Comparison of ENCODE assay signal across 8 cellular contexts in the genomic region with DNA sequence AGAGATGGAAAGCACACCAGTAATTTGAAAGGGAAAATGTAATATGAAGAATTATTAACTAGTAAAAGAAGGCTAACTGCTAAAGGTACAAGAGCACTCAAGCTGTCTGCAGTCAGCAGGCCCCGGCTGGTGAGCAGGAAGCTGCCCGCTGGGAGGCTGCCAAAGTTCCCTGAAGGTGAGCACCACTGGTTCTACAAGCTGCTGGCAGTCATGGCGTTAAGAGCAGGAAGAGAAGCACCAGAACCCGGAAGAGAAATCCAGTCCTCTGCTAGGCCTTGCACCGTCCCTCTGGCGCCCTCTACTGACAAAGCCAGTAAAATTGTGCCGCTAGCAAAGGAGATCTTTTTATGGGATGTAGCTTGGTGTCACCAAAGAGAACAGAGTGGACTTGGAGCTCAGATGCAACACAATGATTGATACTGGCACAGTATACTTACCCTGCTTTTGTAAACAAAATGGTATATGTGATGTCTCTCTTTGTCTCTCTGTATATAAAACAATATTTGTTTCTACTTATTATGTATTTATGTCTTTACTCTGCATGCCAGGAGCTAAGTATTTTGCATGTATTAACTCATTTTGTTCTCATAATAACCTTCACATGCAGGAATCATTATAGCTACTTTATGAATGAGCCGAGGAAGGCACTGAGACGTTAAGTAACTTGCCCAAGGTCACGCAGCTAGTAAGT. TPM values are rescaled to one million over a fixed set of nuclear protein-coding genes. Genes with fewer than 3 reads are reported as not detected.
DNase-seq lines count a peak whose midpoint lies in the region; ATAC-seq, FAIRE-seq and TF ChIP-seq lines count a peak whose summit lies in the region.

No MANE protein-coding gene starts in this region.

- H3K79me2 ChIP-seq in HepG2 (ENCODE audit: insufficient read depth, low read length), result peaks cover 37% of the 10 kb centered on the region

- peaks cover 7% of the 10 kb centered on the region for H3K4me1 ChIP-seq in BE2C
- peaks cover 9% of the 10 kb centered on the region for H3K4me1 ChIP-seq in colonic mucosa
- H3K4me1 ChIP-seq in HepG2 (ENCODE audit: insufficient read depth, low read length), result peaks cover 36% of the 10 kb centered on the region

- in situ Hi-C loops in HepG2 (cut with HindIII; ENCODE audit: extremely low pct_ligation_motif_present, low pct_unique_long_range_greater_than_20kb), result loop anchor here (5.0 kb wide), 1 partner anchor 50 kb away; a partner anchor contains a TSS

- peak; percentile 98 for TF ChIP-seq RAD21 in HepG2 (CRISPR knock-in tag; IDR thresholded peaks at IDR 0.05)

- POLR2A ChIA-PET in HepG2 (lab: Yijun Ruan, JAX), result interaction anchor here (0.8 to 3.5 kb wide), 20 partner anchors 9 to 368 kb away, joined by 3 to 138 read pairs (median 12); a partner anchor contains a TSS

- DNase-seq in BE2C, result peak; percentile 94
- peak; percentile 78 for DNase-seq in NCI-H510A treated with DMSO at 0.1 percent for 48 hours (lab: John Stamatoyannopoulos, UW)
- DNase-seq in activated CD4-positive, alpha-beta T cell treated with anti-CD3 and anti-CD28 coated beads for 1 hour, result peak; percentile 78
- peak; percentile 98 for DNase-seq in colonic mucosa
- DNase-seq in HepG2 (ENCODE audit: low spot score), result peak; percentile 98
- peak; percentile 82 to 86 for DNase-seq in stimulated activated CD4-positive, alpha-beta T cell treated with anti-CD3 and anti-CD28 coated beads, Interleukin-4, amount 100 ng/mL, for 4 hours

- peak; percentile 99 for TF ChIP-seq CTCF in BE2C (IDR thresholded peaks at IDR 0.05; ENCODE audit: low read depth, low read length)
- TF ChIP-seq CTCF in colonic mucosa (IDR thresholded peaks at IDR 0.05), result peak; percentile 87
- TF ChIP-seq CTCF in HepG2 (CRISPR knock-in tag; IDR thresholded peaks at IDR 0.05), result peak; percentile 99

- H3K27ac ChIP-seq in colonic mucosa, result peak overlapping the region; percentile 90
- peak overlapping the region; percentile 78 for H3K27ac ChIP-seq in HepG2 (ENCODE audit: extremely low read length, insufficient read depth, low read length)

- no TSS peak for BruUV-seq in HepG2 (replicated peaks; lab: Mats Ljungman, UMichigan)

- 4% methylated on average over 10 of the region's 10 CpGs for WGBS in HepG2 (ENCODE audit: low lambda C conversion rate)

- CTCF ChIA-PET in HepG2 (lab: Yijun Ruan, JAX; ENCODE audit: low intra/inter-chr PET ratio, low total read pairs), result interaction anchor here (2.2 to 3.4 kb wide), 2 partner anchors 50 to 55 kb away, joined by 6 to 45 read pairs; a partner anchor contains a TSS

- H4K20me1 ChIP-seq in HepG2 (ENCODE audit: insufficient read depth, low read length), result 0 out of 2 replicates have a peak, but pooled peaks cover 4% of the 10 kb centered on the region

- TF ChIP-seq EP300 in HepG2 (IDR thresholded peaks at IDR 0.05; ENCODE audit: low read depth in 2 of 2, low read length in 2 of 2) (peak in 1 of 2 experiments; percentile 62; a peak in 3 of 4 replicates), HepG2 (CRISPR knock-in tag; IDR thresholded peaks at IDR 0.05; ENCODE audit: borderline replicate concordance) (no peak)

- TF ChIP-seq POLR2A in HepG2 (IDR thresholded peaks at IDR 0.05; ENCODE audit: insufficient read depth in 1 of 2, low read depth in 2 of 2, low read length in 2 of 2), result peak; percentile 74 to 75

- ATAC-seq in GM19035 (IDR thresholded peaks at IDR 0.05; ENCODE audit: unreplicated experiment), result peak; percentile 52
- peak; percentile 53 for ATAC-seq in HG03432 (IDR thresholded peaks at IDR 0.05; ENCODE audit: unreplicated experiment)
- peak; percentile 67 for ATAC-seq in HepG2

- H3K9me3 ChIP-seq in BE2C, result no peaks in the 10 kb centered on the region
- no peaks in the 10 kb centered on the region for H3K9me3 ChIP-seq in colonic mucosa
- no peaks in the 10 kb centered on the region for H3K9me3 ChIP-seq in HepG2 (ENCODE audit: low read length)

- H3K27me3 ChIP-seq in BE2C (no peaks in the 10 kb centered on the region), colonic mucosa (no peaks in the 10 kb centered on the region), HepG2 (ENCODE audit: control insufficient read depth in 1 of 2, insufficient read depth in 2 of 2, low read length in 2 of 2) (no peaks in the 10 kb centered on the region; a peak in 1 of 5 replicates)

- intact Hi-C loops in colonic mucosa (cut with DNase I), result loop anchor here (5.0 kb wide), 1 partner anchor 50 kb away; a partner anchor contains a TSS
- intact Hi-C loops in HepG2 (cut with micrococcal nuclease; ENCODE audit: unreplicated experiment), result loop anchor here (1.0 to 10.0 kb wide), 7 partner anchors 28 to 553 kb away; a partner anchor contains a TSS

- H3K4me3 ChIP-seq in BE2C (ENCODE audit: low read depth, low read length), result no peak overlapping the region
- no peak overlapping the region for H3K4me3 ChIP-seq in colonic mucosa
- H3K4me3 ChIP-seq in HepG2 (replicated peaks in 1 of 3; ENCODE audit: insufficient read depth in 1 of 3, low read depth in 2 of 3, low read length in 3 of 3), result peak overlapping the region; percentile 40 to 98 (median 89)

- H3K36me3 ChIP-seq in BE2C (no peaks in the 10 kb centered on the region), colonic mucosa (no peaks in the 10 kb centered on the region), HepG2 (replicated peaks in 1 of 2; ENCODE audit: control insufficient read depth in 1 of 2, insufficient read depth in 2 of 2, low read length in 2 of 2) (peaks cover 0 to 4% of the 10 kb centered on the region in 2 experiments; a peak in 2 of 5 replicates)

- peak overlapping the region; percentile 55 for H2AFZ ChIP-seq in HepG2 (ENCODE audit: low read length)

- H3K4me2 ChIP-seq in HepG2 (ENCODE audit: low read depth, low read length), result peak overlapping the region; percentile 84

- FAIRE-seq in HepG2 (lab: Jason Lieb, UNC), result peak; percentile 89

- peak overlapping the region in 1 of 2 donors; percentile 39 for H3K9ac ChIP-seq in colonic mucosa (ENCODE audit: low read depth in 2 of 2, low read length in 2 of 2)
- peak overlapping the region; percentile 84 for H3K9ac ChIP-seq in HepG2 (ENCODE audit: insufficient read depth, low read depth, low read length)

TF ChIP-seq in HepG2, 621 proteins besides CTCF, POLR2A, EP300 and RAD21 (continues in another document):
- TF ChIP-seq DNMT3B (CRISPR knock-in tag; conservative IDR thresholded peaks at IDR 0.05), result 0 out of 2 replicates have a peak, but pooled peaks have one; percentile 49
- peak; percentile 97 for TF ChIP-seq SMAD3 (CRISPR knock-in tag; IDR thresholded peaks at IDR 0.05)
- TF ChIP-seq ZNF296 (CRISPR knock-in tag; conservative IDR thresholded peaks at IDR 0.05), result no peak

RNA-seq across cellular contexts. Expression of a gene that starts 28.1 kb away (rescaled TPM):
- 2.8 TPM for polyA plus RNA-seq in BE2C (2012; ENCODE audit: insufficient read depth, insufficient read length, low read depth)
- 10 to 100 TPM; 25.5 to 31.9 TPM for total RNA-seq in colonic mucosa
- 52.8 and 60.9 TPM in 2 replicates for total RNA-seq in HepG2 (2016; rRNA removed; fragmentation: Illumina TruSeq; extraction: Trizol)
- total RNA-seq in HepG2 (2016; cell fraction: cytosol; rRNA removed; fragmentation: Illumina TruSeq; extraction: Trizol; ENCODE audit: low read depth), result 4.5 and 4.7 TPM in 2 replicates
- total RNA-seq in HepG2 (2016; cell fraction: insoluble cytoplasmic fraction; rRNA removed; fragmentation: Illumina TruSeq; extraction: Trizol), result 53.5 and 59.7 TPM in 2 replicates
- 8.5 and 10.6 TPM in 2 replicates for total RNA-seq in HepG2 (2016; cell fraction: membrane; rRNA removed; fragmentation: Illumina TruSeq; extraction: Trizol)
- 51.8 and 63.9 TPM in 2 replicates for total RNA-seq in HepG2 (2016; cell fraction: nucleus; rRNA removed; fragmentation: Illumina TruSeq; extraction: Trizol)
- 25.0 and 28.0 TPM in 2 replicates for polyA plus RNA-seq in HepG2 (2011; rRNA removed)
- polyA plus RNA-seq in HepG2 (2011; cell fraction: cytosol; rRNA removed), result 10.5 and 15.9 TPM in 2 replicates
- 57.5 and 66.0 TPM in 2 replicates for polyA plus RNA-seq in HepG2 (2011; cell fraction: nucleus; rRNA removed)
- 20.2 and 27.3 TPM in 2 replicates for polyA plus RNA-seq in HepG2 (2012)
- 1.3 and 1.7 TPM in 2 replicates for polyA plus RNA-seq in HepG2 (2016; cell fraction: cytosol; fragmentation: Illumina TruSeq; extraction: Trizol; ENCODE audit: low read depth)
- polyA plus RNA-seq in HepG2 (2016; cell fraction: insoluble cytoplasmic fraction; fragmentation: Illumina TruSeq; extraction: Trizol; ENCODE audit: low read depth), result 45.6 and 48.1 TPM in 2 replicates
- polyA plus RNA-seq in HepG2 (2016; cell fraction: membrane; fragmentation: Illumina TruSeq; extraction: Trizol; ENCODE audit: low read depth), result 4.1 and 5.4 TPM in 2 replicates
- 61.4 and 62.4 TPM in 2 replicates for polyA plus RNA-seq in HepG2 (2016; cell fraction: nucleus; fragmentation: Illumina TruSeq; extraction: Trizol; ENCODE audit: insufficient read depth, low read depth)
- 16.2 and 17.9 TPM in 2 replicates for polyA minus RNA-seq in HepG2 (2011; rRNA and poly(A)+ RNA removed; ENCODE audit: low replicate concordance)
- 16.5 and 18.2 TPM in 2 replicates for polyA minus RNA-seq in HepG2 (2011; cell fraction: cytosol; rRNA and poly(A)+ RNA removed)
- 43.9 and 54.2 TPM in 2 replicates for polyA minus RNA-seq in HepG2 (2011; cell fraction: nucleus; rRNA and poly(A)+ RNA removed)

RNA-seq across cellular contexts. Expression of a gene that starts 49.3 kb away (rescaled TPM):
- polyA plus RNA-seq in BE2C (2012; ENCODE audit: insufficient read depth, insufficient read length, low read depth), result 0.08 TPM
- total RNA-seq in colonic mucosa (10 to 100 TPM; 28.0 to 52.3 TPM), HepG2 (2016; rRNA removed; fragmentation: Illumina TruSeq; extraction: Trizol) (22.2 and 31.1 TPM in 2 replicates)
- total RNA-seq in HepG2 (2016; cell fraction: cytosol; rRNA removed; fragmentation: Illumina TruSeq; extraction: Trizol; ENCODE audit: low read depth), result 1.6 and 2.2 TPM in 2 replicates
- 22.9 and 30.3 TPM in 2 replicates for total RNA-seq in HepG2 (2016; cell fraction: insoluble cytoplasmic fraction; rRNA removed; fragmentation: Illumina TruSeq; extraction: Trizol)
- total RNA-seq in HepG2 (2016; cell fraction: membrane; rRNA removed; fragmentation: Illumina TruSeq; extraction: Trizol), result 6.6 and 8.3 TPM in 2 replicates
- 26.9 and 27.1 TPM in 2 replicates for total RNA-seq in HepG2 (2016; cell fraction: nucleus; rRNA removed; fragmentation: Illumina TruSeq; extraction: Trizol)
- polyA plus RNA-seq in HepG2 (2011; rRNA removed), result 23.8 and 25.1 TPM in 2 replicates
- polyA plus RNA-seq in HepG2 (2011; cell fraction: cytosol; rRNA removed), result 12.7 and 16.6 TPM in 2 replicates
- polyA plus RNA-seq in HepG2 (2011; cell fraction: nucleus; rRNA removed), result 24.5 and 34.7 TPM in 2 replicates
- polyA plus RNA-seq in HepG2 (2012), result 11.2 and 17.0 TPM in 2 replicates
- 0.84 and 1.2 TPM in 2 replicates for polyA plus RNA-seq in HepG2 (2016; cell fraction: cytosol; fragmentation: Illumina TruSeq; extraction: Trizol; ENCODE audit: low read depth)
- polyA plus RNA-seq in HepG2 (2016; cell fraction: insoluble cytoplasmic fraction; fragmentation: Illumina TruSeq; extraction: Trizol; ENCODE audit: low read depth), result 14.4 and 15.3 TPM in 2 replicates
- polyA plus RNA-seq in HepG2 (2016; cell fraction: membrane; fragmentation: Illumina TruSeq; extraction: Trizol; ENCODE audit: low read depth), result 1.9 and 2.2 TPM in 2 replicates
- 20.1 and 22.5 TPM in 2 replicates for polyA plus RNA-seq in HepG2 (2016; cell fraction: nucleus; fragmentation: Illumina TruSeq; extraction: Trizol; ENCODE audit: insufficient read depth, low read depth)
- polyA minus RNA-seq in HepG2 (2011; rRNA and poly(A)+ RNA removed; ENCODE audit: low replicate concordance), result 7.9 and 31.1 TPM in 2 replicates
- 14.6 and 20.1 TPM in 2 replicates for polyA minus RNA-seq in HepG2 (2011; cell fraction: cytosol; rRNA and poly(A)+ RNA removed)
- 47.4 and 79.1 TPM in 2 replicates for polyA minus RNA-seq in HepG2 (2011; cell fraction: nucleus; rRNA and poly(A)+ RNA removed)

Comparison
In these comparisons a context has a peak if more than half of its experiments do, and no peak if none do; other contexts are left out.
1. H3K4me3 ChIP-seq: peak in HepG2 (3 of 3); none in BE2C (single experiment) and colonic mucosa (single experiment).
2. Peak in every context shown above with its lines, with median percentiles within 50 percentile points of each other: DNase-seq, CTCF ChIP-seq and ATAC-seq.